ENCODE assay signal across 11 cellular contexts in the genomic region with DNA sequence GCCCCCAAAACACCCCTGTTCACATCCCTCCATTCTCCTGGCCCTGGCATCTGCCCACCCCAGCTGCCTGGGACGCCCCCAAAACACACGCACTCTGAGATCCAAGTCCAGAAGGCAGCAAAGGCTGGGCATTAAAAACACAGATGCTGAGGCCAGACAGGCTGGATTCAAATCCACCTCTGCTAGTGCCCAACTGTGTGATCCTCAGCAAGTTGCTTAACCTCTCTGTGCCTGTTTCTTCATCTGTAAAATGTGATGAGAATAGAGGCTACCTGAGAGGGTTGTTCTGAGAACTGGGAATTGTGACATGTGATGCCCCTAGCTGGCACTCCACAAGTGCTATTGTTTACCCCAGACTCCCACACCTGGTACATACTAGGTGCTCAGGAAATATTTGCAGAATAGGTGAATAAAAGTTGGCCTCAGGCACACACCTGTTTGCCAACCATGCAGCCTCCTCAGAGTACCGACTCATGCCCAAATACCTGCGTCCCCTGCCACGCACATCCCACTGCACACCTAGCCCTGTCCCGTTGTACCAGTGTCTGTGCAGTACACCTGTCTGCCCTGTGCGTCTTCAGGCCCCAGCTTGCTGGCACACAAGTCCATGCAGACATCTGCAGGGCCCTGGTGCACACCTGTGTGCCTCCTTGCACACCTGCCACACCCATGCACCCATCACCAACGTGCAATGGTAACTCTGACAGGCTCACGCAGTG. TPM values are rescaled to one million over a fixed set of nuclear protein-coding genes. Genes with fewer than 3 reads are reported as not detected.
DNase-seq lines count a peak whose midpoint lies in the region; ATAC-seq and TF ChIP-seq lines count a peak whose summit lies in the region.
"Had no signal": no experiment of that assay in that cellular context is flagged by ENCODE, and none has a peak within 500 bp of the region (broad histone marks: within the 10 kb centered on the region; RNA-seq: fewer than 3 reads in every experiment).

No MANE protein-coding gene starts in this region.

- WGBS in mesenchymal stem cell: 61% methylated on average over 9 of the region's 9 CpGs
- 73 to 80% methylated on average over 8 to 9 of the region's 9 CpGs for WGBS in thyroid gland, 2 donors

- peak overlapping the region in 1 of 2 experiments; percentile 97 for H3K23ac ChIP-seq in mesenchymal stem cell (ENCODE audit: low read length in 2 of 2)

- no peak overlapping the region for H2AFZ ChIP-seq in mesenchymal stem cell (ENCODE audit: low read depth, low read length)

- peak overlapping the region; percentile 46 to 93 for H3K18ac ChIP-seq in mesenchymal stem cell (ENCODE audit: low read depth in 1 of 2, low read length in 2 of 2)

- H3K27me3 Mint-ChIP-seq in activated T-cell treated with anti-CD3 and anti-CD28 coated beads, Interleukin-2, amount 50 U/mL, for 24 hours: peaks cover 36% of the 10 kb centered on the region

- peak overlapping the region in 1 of 2 experiments; percentile 85 for H2BK12ac ChIP-seq in mesenchymal stem cell (ENCODE audit: low read length in 2 of 2)

- peaks cover 0 to 15% of the 10 kb centered on the region in 2 experiments for H3K36me3 ChIP-seq in mesenchymal stem cell (ENCODE audit: control insufficient read depth in 1 of 2, insufficient read depth in 2 of 2, low read depth in 1 of 2, low read length in 2 of 2)
- H3K36me3 ChIP-seq in thyroid gland: no peaks in the 10 kb centered on the region

- no peak for TF ChIP-seq CTCF in cardiac fibroblast (IDR thresholded peaks at IDR 0.05; ENCODE audit: low read depth, low read length)
- TF ChIP-seq CTCF in thyroid gland (IDR thresholded peaks at IDR 0.05): no peak

- no peaks in the 10 kb centered on the region for H3K9me3 ChIP-seq in mesenchymal stem cell (ENCODE audit: control insufficient read depth, low read length)
- H3K9me3 ChIP-seq in thyroid gland: no peaks in the 10 kb centered on the region

- no peak for TF ChIP-seq POLR2A in thyroid gland (IDR thresholded peaks at IDR 0.05)

- H3K4me2 ChIP-seq in mesenchymal stem cell (ENCODE audit: low read length, poor library complexity, severe bottlenecking): peak overlapping the region; percentile 78

- peak overlapping the region; percentile 22 for H3K27ac Mint-ChIP-seq in activated T-cell treated with anti-CD3 and anti-CD28 coated beads, Interleukin-2, amount 50 U/mL, for 24 hours

- H3K4ac ChIP-seq in mesenchymal stem cell (ENCODE audit: low read depth in 1 of 2, low read length in 2 of 2): peak overlapping the region; percentile 75 to 84

- peaks cover 25% of the 10 kb centered on the region for H3K4me1 Mint-ChIP-seq in activated T-cell treated with anti-CD3 and anti-CD28 coated beads, Interleukin-2, amount 50 U/mL, for 24 hours (ENCODE audit: low read depth)

- H3K14ac ChIP-seq in mesenchymal stem cell (ENCODE audit: low read length in 2 of 2): peak overlapping the region in 1 of 2 experiments; percentile 95

- H2BK120ac ChIP-seq in mesenchymal stem cell (ENCODE audit: low read depth, low read length): no peak overlapping the region

- H3K4me3 ChIP-seq in cardiac fibroblast (replicated peaks in 1 of 2; ENCODE audit: low read depth in 2 of 2, low read length in 2 of 2) (peak overlapping the region; percentile 73 to 99), mesenchymal stem cell (ENCODE audit: insufficient read depth in 1 of 2, low read depth in 1 of 2, low read length in 2 of 2) (peak overlapping the region; percentile 70 to 85), thyroid gland (replicated peaks in 1 of 3) (peak overlapping the region in 1 of 3 donors; percentile 50)

- H3K79me1 ChIP-seq in mesenchymal stem cell (replicated peaks; ENCODE audit: low read length, poor library complexity, severe bottlenecking): no peaks in the 10 kb centered on the region

- no peak overlapping the region for H2BK15ac ChIP-seq in mesenchymal stem cell (ENCODE audit: low read depth, poor library complexity, severe bottlenecking)

- H3K9me3 Mint-ChIP-seq in activated T-cell treated with anti-CD3 and anti-CD28 coated beads, Interleukin-2, amount 50 U/mL, for 24 hours: no peaks in the 10 kb centered on the region

- no peak overlapping the region for H2AK5ac ChIP-seq in mesenchymal stem cell (ENCODE audit: low read length, severe bottlenecking)

- H3K36me3 Mint-ChIP-seq in activated T-cell treated with anti-CD3 and anti-CD28 coated beads, Interleukin-2, amount 50 U/mL, for 24 hours (ENCODE audit: low read depth): no peaks in the 10 kb centered on the region
- H3K36me3 Mint-ChIP-seq: CD4-positive, CD25-positive, alpha-beta regulatory T cell had no signal

- intact Hi-C loops in thyroid gland (cut with DNase I): no loop called here

- H3K9ac ChIP-seq in mesenchymal stem cell (ENCODE audit: low read length): peak overlapping the region; percentile 74

- no peak overlapping the region for H3K27ac ChIP-seq in mesenchymal stem cell (ENCODE audit: low read length, poor library complexity, severe bottlenecking)
- H3K27ac ChIP-seq in thyroid gland: peak overlapping the region; percentile 60 to 89 (median 78)
- H3K27ac ChIP-seq: epithelial cell of prostate, VCaP had no signal

- H3K4me1 ChIP-seq in mesenchymal stem cell (ENCODE audit: control insufficient read depth, insufficient read depth, low read depth, low read length): peaks cover 71% of the 10 kb centered on the region
- peaks cover 24 to 64% of the 10 kb centered on the region in 2 donors for H3K4me1 ChIP-seq in thyroid gland

- no peak overlapping the region for H3K4me3 Mint-ChIP-seq in activated T-cell treated with anti-CD3 and anti-CD28 coated beads, Interleukin-2, amount 50 U/mL, for 24 hours

- DNase-seq in activated T-cell treated with anti-CD3 and anti-CD28 coated beads, Interleukin-2, amount 50 U/mL, for 24 hours: no peak
- no peak for DNase-seq in activated T-cell treated with anti-CD3 and anti-CD28 coated beads, Interleukin-2, amount 50 U/mL, for 1 hour
- DNase-seq in cardiac fibroblast (ENCODE audit: low read depth in 2 of 2) (no peak), mesenchymal stem cell (no peak), thyroid gland (no peak), SIG-M5 treated with dmso at 0.1 percent for 504 hours (lab: John Stamatoyannopoulos, UW; ENCODE audit: unreplicated experiment) (no peak)
- no peak for DNase-seq in activated effector memory CD4-positive, alpha-beta T cell treated with Interleukin-2 at 50 U/mL for 16 hours

- no peak for ATAC-seq in GM21381 (IDR thresholded peaks at IDR 0.05; ENCODE audit: unreplicated experiment)

- no peak overlapping the region for H4K8ac ChIP-seq in mesenchymal stem cell (ENCODE audit: low read length)

- peak overlapping the region; percentile 75 for H4K91ac ChIP-seq in mesenchymal stem cell (ENCODE audit: low read length)

- no peak overlapping the region for H2BK5ac ChIP-seq in mesenchymal stem cell (ENCODE audit: low read depth, low read length, poor library complexity, severe bottlenecking)

- H3K27me3 ChIP-seq in mesenchymal stem cell (ENCODE audit: control insufficient read depth in 1 of 2, insufficient read depth in 1 of 2, low read length in 2 of 2): no peaks in the 10 kb centered on the region
- peaks cover 5% of the 10 kb centered on the region for H3K27me3 ChIP-seq in thyroid gland

RNA-seq across cellular contexts. Expression of gene PLXND1, which starts 2.1 kb away (rescaled TPM):
- 288 TPM for polyA plus RNA-seq in mesenchymal stem cell (2013, experiment 1 of 2)
- polyA plus RNA-seq in mesenchymal stem cell (2013, experiment 2 of 2): 288 TPM
- 10 to 100 TPM; 50.7 to 69.8 (median 60.8) TPM for total RNA-seq in thyroid gland
